8 cellular contexts compared by ENCODE assay signal in the genomic region with DNA sequence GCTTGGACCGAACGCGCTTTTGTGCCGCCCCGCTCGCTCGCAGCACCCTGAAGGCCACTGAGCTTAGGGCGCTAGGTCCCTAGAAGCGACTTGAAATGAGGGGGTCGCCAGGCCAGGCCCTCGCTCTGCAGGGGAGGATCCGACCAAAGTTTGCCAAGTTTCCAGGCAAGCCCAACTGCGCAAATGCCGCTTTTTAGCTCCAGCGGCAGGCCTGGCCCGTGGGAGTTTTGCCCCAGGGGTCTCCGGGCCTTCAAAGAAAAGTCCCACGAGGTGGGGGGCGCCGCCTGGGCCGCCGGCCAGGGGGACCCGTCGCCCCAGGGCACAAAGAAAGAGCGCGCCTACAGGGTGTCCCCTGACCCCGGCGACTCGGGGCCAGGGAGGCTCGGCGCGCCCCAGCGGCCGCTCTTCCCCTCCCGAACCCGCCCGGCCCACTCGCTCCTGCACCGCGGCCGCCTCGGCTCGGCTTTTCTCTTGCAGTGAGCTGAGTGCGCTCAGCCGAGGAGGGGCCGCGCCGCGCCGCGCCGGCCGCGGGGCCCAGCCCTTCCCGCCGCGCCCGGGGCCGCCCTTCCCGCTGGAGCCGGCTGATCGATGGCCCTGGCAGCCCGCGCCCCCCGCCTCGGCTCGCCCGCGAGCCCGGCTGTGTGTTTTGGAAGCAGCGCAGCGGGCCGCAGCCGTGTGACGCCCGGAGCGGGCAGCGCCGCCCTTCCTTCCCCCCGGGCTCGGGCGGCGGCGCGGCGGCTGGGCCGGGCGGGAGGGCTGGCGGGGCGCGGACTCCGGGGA. TPM values are rescaled to one million over a fixed set of nuclear protein-coding genes. Genes with fewer than 3 reads are reported as not detected.
DNase-seq lines count a peak whose midpoint lies in the region; ATAC-seq and TF ChIP-seq lines count a peak whose summit lies in the region.

No MANE protein-coding gene starts in this region.

- H3K27me3 ChIP-seq in ovary, result no peaks in the 10 kb centered on the region

- CTCF ChIA-PET in activated CD4-positive, alpha-beta memory T cell treated with anti-CD3 and anti-CD28 coated beads for 36 hours (lab: Charles Lee), result interaction anchor here (1.8 kb wide), 1 partner anchor 343 kb away, joined by 7 read pairs; no protein-coding TSS in a partner anchor

- in situ Hi-C loops in G401 (cut with HindIII; ENCODE audit: low sequenced_read_pairs), result loop anchor here (10.0 kb wide), 1 partner anchor 78 kb away; no protein-coding TSS in a partner anchor

- POLR2A ChIA-PET in activated CD4-positive, alpha-beta memory T cell treated with anti-CD3 and anti-CD28 coated beads for 36 hours (lab: Charles Lee), result interaction anchor here (1.0 to 1.3 kb wide), 2 partner anchors 8 to 357 kb away, joined by 4 to 5 read pairs; no protein-coding TSS in a partner anchor

- intact Hi-C loops in activated CD4-positive, alpha-beta memory T cell treated with anti-CD3 and anti-CD28 coated beads for 36 hours (cut with micrococcal nuclease), result loop anchor here (1.0 to 10.0 kb wide), 3 partner anchors 8 to 382 kb away; no protein-coding TSS in a partner anchor
- intact Hi-C loops in ovary (cut with DNase I), result loop anchor here in 1 of 4 donors (10.0 kb wide), 1 partner anchor 978 kb away; a partner anchor contains a TSS

- peak overlapping the region; percentile 77 for H3K4me3 Mint-ChIP-seq in activated CD4-positive, alpha-beta memory T cell treated with anti-CD3 and anti-CD28 coated beads for 36 hours

- no peaks in the 10 kb centered on the region for H3K9me3 ChIP-seq in ovary

- H3K4me3 ChIP-seq in ovary, result peak overlapping the region; percentile 74

- H3K4me1 ChIP-seq in ovary (ENCODE audit: insufficient read depth), result no peaks in the 10 kb centered on the region

- H3K9me3 Mint-ChIP-seq in activated CD4-positive, alpha-beta memory T cell treated with anti-CD3 and anti-CD28 coated beads for 36 hours, result peaks cover 4% of the 10 kb centered on the region

- no peaks in the 10 kb centered on the region for H3K27me3 Mint-ChIP-seq in activated CD4-positive, alpha-beta memory T cell treated with anti-CD3 and anti-CD28 coated beads for 36 hours

- no peaks in the 10 kb centered on the region for H3K36me3 Mint-ChIP-seq in activated CD4-positive, alpha-beta memory T cell treated with anti-CD3 and anti-CD28 coated beads for 36 hours

- no peak for TF ChIP-seq CTCF in ovary (IDR thresholded peaks at IDR 0.05)

- peak overlapping the region; percentile 87 to 97 for H3K27ac ChIP-seq in ovary

- 1 to 3% (median 2%) methylated on average over 33 to 91 of the region's 92 CpGs for WGBS in ovary, 3 donors

- H3K4me1 Mint-ChIP-seq in activated CD4-positive, alpha-beta memory T cell treated with anti-CD3 and anti-CD28 coated beads for 36 hours (ENCODE audit: low read depth), result peaks cover 62% of the 10 kb centered on the region

- TF ChIP-seq EP300 in ovary (IDR thresholded peaks at IDR 0.05), result no peak

- no peaks in the 10 kb centered on the region for H3K36me3 ChIP-seq in ovary

- peak overlapping the region; percentile 66 for H3K27ac Mint-ChIP-seq in activated CD4-positive, alpha-beta memory T cell treated with anti-CD3 and anti-CD28 coated beads for 36 hours

- TF ChIP-seq POLR2A in ovary (IDR thresholded peaks at IDR 0.05), result peak; percentile 66

- ATAC-seq in GM19468 (IDR thresholded peaks at IDR 0.05; ENCODE audit: extremely low read depth, unreplicated experiment), result peak; percentile 12
- peak; percentile 26 for ATAC-seq in HG03558 (IDR thresholded peaks at IDR 0.05; ENCODE audit: extremely low read depth, unreplicated experiment)

- DNase-seq in G401 (ENCODE audit: low spot score) (peak; percentile 47), fibroblast of gingiva (ENCODE audit: low read depth) (peak; percentile 25), ovary (peak; percentile 63 to 80 (median 76)), DMS79 treated with DMSO at 0.1 percent for 48 hours (lab: John Stamatoyannopoulos, UW) (no peak)
- DNase-seq in activated CD4-positive, alpha-beta memory T cell treated with anti-CD3 and anti-CD28 coated beads for 36 hours, result peak; percentile 66
- no peak for DNase-seq in central memory CD4-positive, alpha-beta T cell

RNA-seq across cellular contexts. Expression of a gene that starts 0.8 kb away (rescaled TPM):
- 3.0 and 5.1 TPM in 2 replicates for total RNA-seq in G401 (2014; rRNA removed; shearing (Covaris generic))
- total RNA-seq in activated CD4-positive, alpha-beta memory T cell treated with anti-CD3 and anti-CD28 coated beads for 36 hours, result 1 to 10 TPM; 9.1 to 9.9 TPM
- total RNA-seq in ovary, result 100 to 1,000 TPM in 1 of 7 donors, 10 to 100 TPM in 6; 67.9 to 111 (median 76.7) TPM
- polyA plus RNA-seq in ovary, result 10 to 100 TPM; 32.9 to 43.8 TPM

Comparison
In these comparisons a context has a peak if more than half of its experiments do, and no peak if none do; other contexts are left out.
1. DNase-seq: peak in G401 (single experiment), activated CD4-positive, alpha-beta memory T cell treated with anti-CD3 and anti-CD28 coated beads for 36 hours (single experiment), fibroblast of gingiva (single experiment) and ovary (5 of 5); none in central memory CD4-positive, alpha-beta T cell (single experiment) and DMS79 treated with DMSO at 0.1 percent for 48 hours (single experiment).
2. RNA of a gene that starts 0.8 kb away (total RNA-seq): 67.9 to 111 TPM in ovary; 9.1 to 9.9 TPM in activated CD4-positive, alpha-beta memory T cell treated with anti-CD3 and anti-CD28 coated beads for 36 hours and 3.0 to 5.1 TPM in G401; every median in the first group is over 4 times any median in the second.